ENCODE assay signal across 1 cellular context in the genomic region with DNA sequence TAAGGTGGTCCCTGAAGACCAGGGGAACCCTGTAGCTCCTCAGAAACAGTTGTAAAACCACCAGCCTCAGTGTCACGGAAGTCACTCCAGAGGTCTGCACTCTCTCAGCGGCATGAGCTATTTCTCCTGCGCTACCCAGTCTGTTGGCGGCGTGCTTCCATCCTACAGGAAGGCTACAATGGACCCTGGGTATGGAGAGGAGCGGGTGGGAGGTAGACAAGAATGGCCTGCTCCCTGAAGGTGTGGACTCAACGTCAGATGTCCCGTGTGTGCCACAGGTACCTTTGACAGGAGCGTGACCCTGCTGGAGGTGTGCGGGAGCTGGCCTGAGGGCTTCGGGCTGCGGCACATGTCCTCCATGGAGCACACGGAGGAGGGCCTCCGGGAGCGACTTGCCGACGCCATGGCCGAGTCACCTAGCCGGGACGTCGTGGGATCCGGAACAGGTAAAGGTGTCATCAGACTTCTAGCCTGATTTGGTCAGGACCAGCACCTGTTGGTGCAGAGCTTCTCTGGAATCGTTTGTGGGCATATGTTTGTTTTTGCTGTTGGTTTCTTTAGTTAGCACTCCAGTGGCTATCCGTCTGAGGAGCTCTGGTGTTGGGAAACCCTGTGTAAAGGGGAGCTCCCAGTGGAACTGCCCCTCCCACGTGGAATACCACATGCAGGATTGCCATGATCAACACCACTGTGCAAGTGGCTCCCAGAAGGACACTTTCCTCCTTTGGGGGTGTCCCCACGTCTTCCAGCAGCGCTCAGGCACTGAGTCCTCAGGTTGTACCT.
TF ChIP-seq lines count a peak whose summit lies in the region.

No MANE protein-coding gene starts in this region.

TF ChIP-seq in HepG2, 621 proteins besides CTCF, POLR2A, EP300 and RAD21 (continues in another document):
- TF ChIP-seq TARDBP (CRISPR knock-in tag; IDR thresholded peaks at IDR 0.05) (no peak), GFI1 (CRISPR knock-in tag; IDR thresholded peaks at IDR 0.05; ENCODE audit: borderline replicate concordance) (no peak), SALL1 (CRISPR knock-in tag; IDR thresholded peaks at IDR 0.05) (0 out of 2 replicates have a peak, but pooled peaks have one; percentile 7), ZBTB38 (CRISPR knock-in tag; IDR thresholded peaks at IDR 0.05) (0 out of 2 replicates have a peak, but pooled peaks have one; percentile 20), EZH2 (conservative IDR thresholded peaks at IDR 0.05; ENCODE audit: low read depth, low read length) (no peak), ZNF136 (CRISPR knock-in tag; IDR thresholded peaks at IDR 0.05; ENCODE audit: low read depth) (no peak), ZNF83 (CRISPR knock-in tag; IDR thresholded peaks at IDR 0.05; ENCODE audit: borderline replicate concordance) (0 out of 2 replicates have a peak, but pooled peaks have one; percentile 53), CCDC6 (CRISPR knock-in tag; IDR thresholded peaks at IDR 0.05) (no peak), ZNF790 (CRISPR knock-in tag; IDR thresholded peaks at IDR 0.05; ENCODE audit: borderline replicate concordance) (0 out of 2 replicates have a peak, but pooled peaks have one; percentile 7), TEAD3 (CRISPR knock-in tag; optimal IDR thresholded peaks at IDR 0.05; ENCODE audit: borderline replicate concordance) (no peak), ZNF224 (CRISPR knock-in tag; IDR thresholded peaks at IDR 0.05) (0 out of 2 replicates have a peak, but pooled peaks have one; percentile 21), MTA1 (CRISPR knock-in tag; IDR thresholded peaks at IDR 0.05; ENCODE audit: borderline replicate concordance) (no peak), PHF5A (CRISPR knock-in tag; IDR thresholded peaks at IDR 0.05; ENCODE audit: low read depth, unreplicated experiment) (no peak), MAX (IDR thresholded peaks at IDR 0.05) (peak; percentile 47; the same call in 1 of the 2 replicates), CREB1 (IDR thresholded peaks at IDR 0.05) (no peak), CREB1 (CRISPR knock-in tag; IDR thresholded peaks at IDR 0.05) (no peak), ISL2 (CRISPR knock-in tag; IDR thresholded peaks at IDR 0.05) (no peak), ZNF124 (CRISPR knock-in tag; IDR thresholded peaks at IDR 0.05) (no peak), ZNF605 (CRISPR knock-in tag; IDR thresholded peaks at IDR 0.05) (0 out of 2 replicates have a peak, but pooled peaks have one; percentile 27), PATZ1 (CRISPR knock-in tag; IDR thresholded peaks at IDR 0.05) (peak; percentile 23; the same call in 1 of the 2 replicates), DMTF1 (CRISPR knock-in tag; IDR thresholded peaks at IDR 0.05) (0 out of 2 replicates have a peak, but pooled peaks have one; percentile 39), ZNF891 (CRISPR knock-in tag; IDR thresholded peaks at IDR 0.05) (no peak), HDAC6 (IDR thresholded peaks at IDR 0.05; ENCODE audit: low read depth, low read length) (no peak), SNRNP70 (IDR thresholded peaks at IDR 0.05; ENCODE audit: low read depth, low read length) (no peak), BRD4 (CRISPR knock-in tag; IDR thresholded peaks at IDR 0.05) (peak; percentile 25; the same call in 1 of the 2 replicates), ZNF354B (CRISPR knock-in tag; IDR thresholded peaks at IDR 0.05) (no peak), DR1 (CRISPR knock-in tag; IDR thresholded peaks at IDR 0.05) (0 out of 2 replicates have a peak, but pooled peaks have one; percentile 25), CSRNP2 (CRISPR knock-in tag; conservative IDR thresholded peaks at IDR 0.05; ENCODE audit: low read depth) (no peak), NFKBIZ (CRISPR knock-in tag; IDR thresholded peaks at IDR 0.05) (no peak), ELF3 (CRISPR knock-in tag; IDR thresholded peaks at IDR 0.05) (no peak), HDAC2 (CRISPR knock-in tag; IDR thresholded peaks at IDR 0.05) (no peak), RXRA (CRISPR knock-in tag; IDR thresholded peaks at IDR 0.05) (no peak), SIX1 (CRISPR knock-in tag; IDR thresholded peaks at IDR 0.05; ENCODE audit: borderline replicate concordance) (no peak), NCOA5 (CRISPR knock-in tag; IDR thresholded peaks at IDR 0.05) (no peak), ZNF138 (CRISPR knock-in tag; IDR thresholded peaks at IDR 0.05; ENCODE audit: low read depth) (no peak), GTF3A (CRISPR knock-in tag; conservative IDR thresholded peaks at IDR 0.05) (no peak), ZBTB26 (CRISPR knock-in tag; IDR thresholded peaks at IDR 0.05; ENCODE audit: borderline replicate concordance) (peak; percentile 44; the same call in 1 of the 2 replicates), HOXA3 (CRISPR knock-in tag; IDR thresholded peaks at IDR 0.05) (peak; percentile 27; the same call in 1 of the 2 replicates), ZNF382 (CRISPR knock-in tag; IDR thresholded peaks at IDR 0.05; ENCODE audit: borderline replicate concordance) (no peak), ZMYM4 (CRISPR knock-in tag; IDR thresholded peaks at IDR 0.05) (peak; percentile 24; the same call in 1 of the 2 replicates)
- TF ChIP-seq, protein P1, sequence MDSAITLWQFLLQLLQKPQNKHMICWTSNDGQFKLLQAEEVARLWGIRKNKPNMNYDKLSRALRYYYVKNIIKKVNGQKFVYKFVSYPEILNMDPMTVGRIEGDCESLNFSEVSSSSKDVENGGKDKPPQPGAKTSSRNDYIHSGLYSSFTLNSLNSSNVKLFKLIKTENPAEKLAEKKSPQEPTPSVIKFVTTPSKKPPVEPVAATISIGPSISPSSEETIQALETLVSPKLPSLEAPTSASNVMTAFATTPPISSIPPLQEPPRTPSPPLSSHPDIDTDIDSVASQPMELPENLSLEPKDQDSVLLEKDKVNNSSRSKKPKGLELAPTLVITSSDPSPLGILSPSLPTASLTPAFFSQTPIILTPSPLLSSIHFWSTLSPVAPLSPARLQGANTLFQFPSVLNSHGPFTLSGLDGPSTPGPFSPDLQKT (CRISPR knock-in tag; IDR thresholded peaks at IDR 0.05; ENCODE audit: borderline replicate concordance): no peak
- TF ChIP-seq, protein P2, sequence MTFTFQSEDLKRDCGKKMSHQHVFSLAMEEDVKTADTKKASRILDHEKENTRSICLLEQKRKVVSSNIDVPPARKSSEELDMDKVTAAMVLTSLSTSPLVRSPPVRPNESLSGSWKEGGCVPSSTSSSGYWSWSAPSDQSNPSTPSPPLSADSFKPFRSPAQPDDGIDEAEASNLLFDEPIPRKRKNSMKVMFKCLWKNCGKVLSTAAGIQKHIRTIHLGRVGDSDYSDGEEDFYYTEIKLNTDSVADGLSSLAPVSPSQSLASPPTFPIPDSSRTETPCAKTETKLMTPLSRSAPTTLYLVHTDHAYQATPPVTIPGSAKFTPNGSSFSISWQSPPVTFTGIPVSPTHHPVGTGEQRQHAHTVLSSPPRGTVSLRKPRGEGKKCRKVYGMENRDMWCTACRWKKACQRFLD (CRISPR knock-in tag; IDR thresholded peaks at IDR 0.05; ENCODE audit: borderline replicate concordance): peak; percentile 53; the same call in 1 of the 2 replicates
